8 cellular contexts compared by ENCODE assay signal in genomic region chr12:48853228-48853688, GRCh38. TPM values are rescaled to one million over a fixed set of nuclear protein-coding genes. Genes with fewer than 3 reads are reported as not detected.
DNase-seq lines count a peak whose midpoint lies in the region; FAIRE-seq and TF ChIP-seq lines count a peak whose summit lies in the region.

No MANE protein-coding gene starts in this region.

- H3K4me3 Mint-ChIP-seq in astrocyte (ENCODE audit: unreplicated experiment): peak overlapping the region; percentile 58

- DNase-seq in DMS 273 (lab: John Stamatoyannopoulos, UW; ENCODE audit: unreplicated experiment) (peak; percentile 89), HCEC 1CT (peak; percentile 66), NCI-H187 treated with DMSO at 0.1 percent for 48 hours (lab: John Stamatoyannopoulos, UW) (peak; percentile 60), T-helper 22 cell (ENCODE audit: low read depth) (peak; percentile 64), astrocyte (ENCODE audit: low read depth) (peak; percentile 65), hepatic stellate cell (ENCODE audit: low spot score) (peak; percentile 85), renal cortical epithelial cell (ENCODE audit: low read depth) (peak; percentile 88), vagina (ENCODE audit: extremely low spot score in 2 of 2) (no peak)

- H3K9me3 ChIP-seq in astrocyte (ENCODE audit: insufficient read depth, low read depth, low read length): no peaks in the 10 kb centered on the region
- no peaks in the 10 kb centered on the region for H3K9me3 ChIP-seq in vagina

- no peaks in the 10 kb centered on the region for H3K27me3 ChIP-seq in astrocyte (ENCODE audit: insufficient read depth, low read length)
- H3K27me3 ChIP-seq in vagina: no peaks in the 10 kb centered on the region

- FAIRE-seq in astrocyte (lab: Jason Lieb, UNC): peak; percentile 13

- TF ChIP-seq CTCF in astrocyte (IDR thresholded peaks at IDR 0.05; ENCODE audit: insufficient read depth, low read depth, low read length) (peak; percentile 94), vagina (IDR thresholded peaks at IDR 0.05) (peak; percentile 85 to 93 (median 87))

- peaks cover 37% of the 10 kb centered on the region for H3K79me2 ChIP-seq in astrocyte (ENCODE audit: insufficient read depth, low read length)

- H3K9me3 Mint-ChIP-seq in astrocyte (ENCODE audit: unreplicated experiment): no peaks in the 10 kb centered on the region

- H3K36me3 Mint-ChIP-seq in astrocyte (ENCODE audit: low read depth, unreplicated experiment): no peaks in the 10 kb centered on the region

- H3K27ac ChIP-seq in astrocyte (ENCODE audit: low read depth, low read length): no peak overlapping the region
- peak overlapping the region; percentile 72 for H3K27ac ChIP-seq in vagina

- H3K36me3 ChIP-seq in astrocyte (ENCODE audit: insufficient read depth, low read length) (peaks cover 2% of the 10 kb centered on the region), vagina (no peaks in the 10 kb centered on the region)

- H3K4me1 Mint-ChIP-seq in astrocyte (ENCODE audit: low read depth, unreplicated experiment): peaks cover 15% of the 10 kb centered on the region

- no peak for TF ChIP-seq POLR2A in vagina (IDR thresholded peaks at IDR 0.05)

- H3K4me1 ChIP-seq in astrocyte (ENCODE audit: insufficient read depth, low read length) (peaks cover 15% of the 10 kb centered on the region), vagina (peaks cover 27% of the 10 kb centered on the region)

- intact Hi-C loops in vagina (cut with DNase I): loop anchor here (10.0 kb wide), 1 partner anchor 92 kb away; no protein-coding TSS in a partner anchor

- H2AFZ ChIP-seq in astrocyte (ENCODE audit: low read depth, low read length): peak overlapping the region; percentile 66

- H3K27me3 Mint-ChIP-seq in astrocyte (ENCODE audit: low read depth, unreplicated experiment): no peaks in the 10 kb centered on the region

- H3K4me2 ChIP-seq in astrocyte (ENCODE audit: low read length): peak overlapping the region; percentile 83

- H3K4me3 ChIP-seq in astrocyte (ENCODE audit: insufficient read depth, low read depth, low read length) (peak overlapping the region; percentile 99), vagina (peak overlapping the region; percentile 75 to 81)

- H4K20me1 ChIP-seq in astrocyte (ENCODE audit: insufficient read depth, low read length): peaks cover 20% of the 10 kb centered on the region

- H3K9ac ChIP-seq in astrocyte (ENCODE audit: low read length): peak overlapping the region; percentile 97

- H3K27ac Mint-ChIP-seq in astrocyte (ENCODE audit: unreplicated experiment): peak overlapping the region; percentile 75

RNA-seq across cellular contexts. Expression of gene DDX23, which starts 1.3 kb away (rescaled TPM):
- total RNA-seq in astrocyte (66.7 and 77.1 TPM in 2 replicates), renal cortical epithelial cell (84.7 and 121 TPM in 2 replicates), vagina (57.9 TPM)

RNA-seq across cellular contexts. Expression of gene RND1, which starts 12.4 kb away (rescaled TPM):
- 2.2 and 2.4 TPM in 2 replicates for total RNA-seq in astrocyte
- total RNA-seq in renal cortical epithelial cell: 0.40 and 17.4 TPM in 2 replicates
- total RNA-seq in vagina: 3.9 TPM

RNA-seq across cellular contexts. Expression of gene CACNB3, which starts 35.0 kb away (rescaled TPM):
- total RNA-seq in astrocyte: 36.2 and 40.5 TPM in 2 replicates
- total RNA-seq in renal cortical epithelial cell: 20.7 and 31.1 TPM in 2 replicates
- 36.1 TPM for total RNA-seq in vagina

Comparison
In these comparisons a context has a peak if more than half of its experiments do, and no peak if none do; other contexts are left out.
1. DNase-seq: peak in DMS 273 (single experiment), HCEC 1CT (single experiment), NCI-H187 treated with DMSO at 0.1 percent for 48 hours (single experiment), T-helper 22 cell (single experiment), astrocyte (single experiment), hepatic stellate cell (single experiment) and renal cortical epithelial cell (single experiment); none in vagina (0 of 2).